Comparison of ENCODE assay signal across 1 cellular context in the genomic region with DNA sequence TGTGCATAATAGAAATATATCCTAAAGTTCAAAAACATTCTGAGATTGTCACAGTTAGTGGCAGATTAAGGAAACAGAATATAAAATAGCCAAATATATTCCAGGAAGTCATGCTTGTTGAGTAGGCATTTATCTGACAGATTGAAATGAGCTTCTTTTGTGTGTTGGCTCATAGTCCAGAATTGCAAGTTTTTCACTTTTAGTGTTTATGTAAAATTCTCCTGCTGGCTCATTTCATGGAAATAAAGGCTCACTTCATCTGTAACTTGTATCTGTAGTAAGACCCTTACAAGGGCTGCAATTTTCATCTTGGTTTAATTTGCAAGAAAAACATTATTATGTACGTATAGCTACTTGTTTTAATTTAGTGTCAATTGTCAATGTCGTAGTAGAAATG.
TF ChIP-seq lines count a peak whose summit lies in the region.

No MANE protein-coding gene starts in this region.

TF ChIP-seq in IMR-90, 13 proteins besides CTCF, POLR2A, EP300 and RAD21:
- TF ChIP-seq MAZ (IDR thresholded peaks at IDR 0.05; ENCODE audit: borderline replicate concordance, low read depth, low read length) (no peak), RFX5 (IDR thresholded peaks at IDR 0.05; ENCODE audit: low read depth, low read length) (no peak), SMC3 (IDR thresholded peaks at IDR 0.05; ENCODE audit: low read depth, low read length) (no peak), CHD1 (IDR thresholded peaks at IDR 0.05; ENCODE audit: low read depth, low read length) (no peak), RCOR1 (IDR thresholded peaks at IDR 0.05; ENCODE audit: insufficient replicate concordance, low read length) (no peak), MAFK (IDR thresholded peaks at IDR 0.05; ENCODE audit: low read depth, low read length) (no peak), FOS (IDR thresholded peaks at IDR 0.05; ENCODE audit: low read depth, low read length) (no peak), NFE2L2 (IDR thresholded peaks at IDR 0.05; ENCODE audit: low read depth, low read length) (no peak), CEBPB (IDR thresholded peaks at IDR 0.05; ENCODE audit: low read depth, low read length) (no peak), BHLHE40 (IDR thresholded peaks at IDR 0.05; ENCODE audit: low read depth, low read length) (no peak), MXI1 (IDR thresholded peaks at IDR 0.05; ENCODE audit: borderline replicate concordance, low read depth, low read length) (no peak)
- TF ChIP-seq, protein P1, sequence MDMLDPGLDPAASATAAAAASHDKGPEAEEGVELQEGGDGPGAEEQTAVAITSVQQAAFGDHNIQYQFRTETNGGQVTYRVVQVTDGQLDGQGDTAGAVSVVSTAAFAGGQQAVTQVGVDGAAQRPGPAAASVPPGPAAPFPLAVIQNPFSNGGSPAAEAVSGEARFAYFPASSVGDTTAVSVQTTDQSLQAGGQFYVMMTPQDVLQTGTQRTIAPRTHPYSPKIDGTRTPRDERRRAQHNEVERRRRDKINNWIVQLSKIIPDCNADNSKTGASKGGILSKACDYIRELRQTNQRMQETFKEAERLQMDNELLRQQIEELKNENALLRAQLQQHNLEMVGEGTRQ (IDR thresholded peaks at IDR 0.05; ENCODE audit: low read depth, low read length), result no peak
- TF ChIP-seq, protein P2, sequence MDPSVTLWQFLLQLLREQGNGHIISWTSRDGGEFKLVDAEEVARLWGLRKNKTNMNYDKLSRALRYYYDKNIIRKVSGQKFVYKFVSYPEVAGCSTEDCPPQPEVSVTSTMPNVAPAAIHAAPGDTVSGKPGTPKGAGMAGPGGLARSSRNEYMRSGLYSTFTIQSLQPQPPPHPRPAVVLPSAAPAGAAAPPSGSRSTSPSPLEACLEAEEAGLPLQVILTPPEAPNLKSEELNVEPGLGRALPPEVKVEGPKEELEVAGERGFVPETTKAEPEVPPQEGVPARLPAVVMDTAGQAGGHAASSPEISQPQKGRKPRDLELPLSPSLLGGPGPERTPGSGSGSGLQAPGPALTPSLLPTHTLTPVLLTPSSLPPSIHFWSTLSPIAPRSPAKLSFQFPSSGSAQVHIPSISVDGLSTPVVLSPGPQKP (IDR thresholded peaks at IDR 0.05; ENCODE audit: borderline replicate concordance, low read depth, low read length), result no peak
